Comparison of ENCODE assay signal across 7 cellular contexts in genomic region chr12:57983150-57983857, GRCh38. TPM values are rescaled to one million over a fixed set of nuclear protein-coding genes. Genes with fewer than 3 reads are reported as not detected.
DNase-seq lines count a peak whose midpoint lies in the region; ATAC-seq and TF ChIP-seq lines count a peak whose summit lies in the region.

No MANE protein-coding gene starts in this region.

- no peak overlapping the region for H3K9ac ChIP-seq in PC-3 (ENCODE audit: low read length)

- CTCF ChIA-PET in HEK293 (lab: Yijun Ruan, JAX) (interaction anchor here (0.6 to 2.4 kb wide), 18 partner anchors 11 to 1767 kb away, joined by 3 to 12 read pairs (median 4); no protein-coding TSS in a partner anchor), PC-3 (lab: Charles Lee) (interaction anchor here (0.6 to 1.1 kb wide), 8 partner anchors 317 to 1182 kb away, joined by 3 to 8 read pairs (median 5); no protein-coding TSS in a partner anchor)

- BruUV-seq in PC-3 (replicated peaks; lab: Mats Ljungman, UMichigan): no TSS peak

- peak; percentile 36; the same call in 1 of the 2 replicates for TF ChIP-seq CTCF in HEK293 (tag by site-specific recombination; IDR thresholded peaks at IDR 0.05)
- TF ChIP-seq CTCF in PC-3 (conservative IDR thresholded peaks at IDR 0.05; ENCODE audit: low read depth, low read length): peak; percentile 78
- peak; percentile 73 for TF ChIP-seq CTCF in endothelial cell (IDR thresholded peaks at IDR 0.05; ENCODE audit: unreplicated experiment)
- TF ChIP-seq CTCF in osteoblast (IDR thresholded peaks at IDR 0.05; ENCODE audit: extremely low read depth, low read depth, low read length): peak; percentile 66

- H3F3A ChIP-seq in PC-3 (ENCODE audit: low read length, unreplicated experiment): no peaks in the 10 kb centered on the region

- no peaks in the 10 kb centered on the region for H3K79me2 ChIP-seq in PC-3 (ENCODE audit: low read length)
- no peaks in the 10 kb centered on the region for H3K79me2 ChIP-seq in osteoblast (ENCODE audit: insufficient read depth, low read length)

- no peaks in the 10 kb centered on the region for H3K27me3 Mint-ChIP-seq in endothelial cell (ENCODE audit: unreplicated experiment)

- POLR2A ChIA-PET in HEK293 (lab: Yijun Ruan, JAX): interaction anchor here (0.5 kb wide), 1 partner anchor 1090 kb away, joined by 3 read pairs; no protein-coding TSS in a partner anchor
- POLR2A ChIA-PET in PC-3 (lab: Charles Lee; ENCODE audit: unreplicated experiment): interaction anchor here (0.5 kb wide), 1 partner anchor 1130 kb away, joined by 4 read pairs; no protein-coding TSS in a partner anchor

- H3K9me3 ChIP-seq in HEK293 (ENCODE audit: control insufficient read depth, insufficient read depth, low read depth, low read length): no peaks in the 10 kb centered on the region
- H3K9me3 ChIP-seq in PC-3 (ENCODE audit: low read length): no peaks in the 10 kb centered on the region
- H3K9me3 ChIP-seq in osteoblast (ENCODE audit: low read depth, low read length): no peaks in the 10 kb centered on the region

- H3K27me3 ChIP-seq in PC-3 (ENCODE audit: low read length) (no peaks in the 10 kb centered on the region), osteoblast (ENCODE audit: insufficient read depth, low read length) (peaks cover 3% of the 10 kb centered on the region)

- H3K4me3 Mint-ChIP-seq in endothelial cell (ENCODE audit: unreplicated experiment): no peak overlapping the region

- H3K27ac ChIP-seq in HEK293 (ENCODE audit: extremely low read depth, low read depth, low read length) (no peak overlapping the region), PC-3 (ENCODE audit: low read length) (no peak overlapping the region), osteoblast (ENCODE audit: low read depth, low read length) (no peak overlapping the region)

- no peaks in the 10 kb centered on the region for H3K9me2 ChIP-seq in PC-3 (replicated peaks; ENCODE audit: low read length)

- H3K9me3 Mint-ChIP-seq in endothelial cell (ENCODE audit: unreplicated experiment): no peaks in the 10 kb centered on the region

- no peak for ATAC-seq in PC-3
- ATAC-seq in GM21515 (IDR thresholded peaks at IDR 0.05; ENCODE audit: unreplicated experiment): no peak
- no peak for ATAC-seq in GM21423 (IDR thresholded peaks at IDR 0.05; ENCODE audit: unreplicated experiment)

- H3K4me1 Mint-ChIP-seq in endothelial cell (ENCODE audit: unreplicated experiment): peaks cover 6% of the 10 kb centered on the region

- no peaks in the 10 kb centered on the region for H3K36me3 Mint-ChIP-seq in endothelial cell (ENCODE audit: low read depth, unreplicated experiment)

- H3K4me2 ChIP-seq in PC-3 (ENCODE audit: low read length) (no peak overlapping the region), osteoblast (ENCODE audit: insufficient read depth, low read length) (no peak overlapping the region)

- H3K27ac Mint-ChIP-seq in endothelial cell (ENCODE audit: unreplicated experiment): no peak overlapping the region

- DNase-seq in DMS153 treated with DMSO at 0.1 percent for 48 hours (lab: John Stamatoyannopoulos, UW; ENCODE audit: unreplicated experiment) (peak; percentile 33), PC-3 (peak; percentile 73), endothelial cell (ENCODE audit: low spot score) (peak; percentile 55), osteoblast (ENCODE audit: insufficient read length, low spot score, missing footprints) (peak; percentile 61)

- H3K4me3 ChIP-seq in HEK293 (ENCODE audit: low read depth, low read length): no peak overlapping the region
- no peak overlapping the region for H3K4me3 ChIP-seq in PC-3 (ENCODE audit: low read length)
- H3K4me3 ChIP-seq in osteoblast (ENCODE audit: insufficient read depth, low read length): no peak overlapping the region

- intact Hi-C loops in PC-3 (cut with micrococcal nuclease): loop anchor here (1.0 to 10.0 kb wide), 6 partner anchors 191 to 1167 kb away; no protein-coding TSS in a partner anchor

- no peaks in the 10 kb centered on the region for H3K36me3 ChIP-seq in HEK293 (ENCODE audit: control insufficient read depth in 2 of 2, insufficient read depth in 1 of 2, low read length in 2 of 2)
- H3K36me3 ChIP-seq in PC-3 (ENCODE audit: low read depth, low read length): no peaks in the 10 kb centered on the region
- no peaks in the 10 kb centered on the region for H3K36me3 ChIP-seq in osteoblast (ENCODE audit: insufficient read depth, low read length)

- H2AFZ ChIP-seq in PC-3 (ENCODE audit: low read length) (no peak overlapping the region), osteoblast (ENCODE audit: low read length) (no peak overlapping the region)

- no peaks in the 10 kb centered on the region for H3K4me1 ChIP-seq in HEK293 (ENCODE audit: control insufficient read depth, insufficient read depth, low read length)
- peaks cover 12% of the 10 kb centered on the region; the same call in 1 of the 2 replicates for H3K4me1 ChIP-seq in PC-3 (ENCODE audit: insufficient read depth, low read length)
- H3K4me1 ChIP-seq in osteoblast (ENCODE audit: insufficient read depth, low read length): no peaks in the 10 kb centered on the region

- no peaks in the 10 kb centered on the region for H4K20me1 ChIP-seq in PC-3 (ENCODE audit: low read length)
- H4K20me1 ChIP-seq in osteoblast (ENCODE audit: insufficient read depth, low read length): no peaks in the 10 kb centered on the region

TF ChIP-seq in HEK293, 187 proteins besides CTCF, POLR2A, EP300 and RAD21:
- no peak for TF ChIP-seq KLF9 (tag by site-specific recombination; IDR thresholded peaks at IDR 0.05; ENCODE audit: low read depth)
- TF ChIP-seq ZNF221 (tag by site-specific recombination; IDR thresholded peaks at IDR 0.05; ENCODE audit: borderline replicate concordance): no peak
- TF ChIP-seq FEZF1 (tag by site-specific recombination; IDR thresholded peaks at IDR 0.05): no peak
- TF ChIP-seq ZNF654 (tag by site-specific recombination; IDR thresholded peaks at IDR 0.05; ENCODE audit: low read depth): peak; percentile 83
- TF ChIP-seq ZIC2 (tag by site-specific recombination; IDR thresholded peaks at IDR 0.05): no peak
- no peak for TF ChIP-seq ZNF623 (tag by site-specific recombination; IDR thresholded peaks at IDR 0.05)
- peak; percentile 59; the same call in 1 of the 2 replicates for TF ChIP-seq ZNF362 (tag by site-specific recombination; IDR thresholded peaks at IDR 0.05)
- TF ChIP-seq ZEB2 (tag by site-specific recombination; IDR thresholded peaks at IDR 0.05): no peak
- no peak for TF ChIP-seq ZNF350 (tag by site-specific recombination; IDR thresholded peaks at IDR 0.05)

RNA-seq across cellular contexts. Expression of gene ATP23, which starts 41.9 kb away (rescaled TPM):
- total RNA-seq in PC-3 (2014; rRNA removed) (14.7 and 19.4 TPM in 2 replicates), endothelial cell (ENCODE audit: unreplicated experiment) (3.1 TPM), osteoblast (5.1 and 6.2 TPM in 2 replicates)
